In genomic region chr7:134134004-134134403, GRCh38 we compare ENCODE assay signal across 24 cellular contexts. TPM values are rescaled to one million over a fixed set of nuclear protein-coding genes. Genes with fewer than 3 reads are reported as not detected.
"Had no signal": no experiment of that assay in that cellular context is flagged by ENCODE, and none has a peak within 500 bp of the region (broad histone marks: within the 10 kb centered on the region; RNA-seq: fewer than 3 reads in every experiment).

No MANE protein-coding gene starts in this region.

- FAIRE-seq: colon, endothelial cell of umbilical vein, frontal cortex had no signal

- H3K36me3 Mint-ChIP-seq: immature natural killer cell, mesothelial cell of epicardium, naive B cell had no signal

- H3K27ac Mint-ChIP-seq: immature natural killer cell, mesothelial cell of epicardium had no signal

- H3K4me3 ChIP-seq: coronary artery, dorsolateral prefrontal cortex, esophagus muscularis mucosa, gastroesophageal sphincter, heart left ventricle, hepatocyte, left lung, lower lobe of right lung, mucosa of descending colon had no signal

- H3K27ac ChIP-seq: coronary artery, dorsolateral prefrontal cortex, esophagus muscularis mucosa, foreskin keratinocyte, gastroesophageal sphincter, heart left ventricle, hepatocyte, left lung, lower lobe of right lung had no signal

- H3K4me1 Mint-ChIP-seq: immature natural killer cell, mesothelial cell of epicardium had no signal

- H3K79me2 ChIP-seq: hepatocyte had no signal

- DNase-seq: dermis blood vessel endothelial cell; dorsolateral prefrontal cortex; effector CD4-positive, alpha-beta T cell; effector memory CD4-positive, alpha-beta T cell; foreskin keratinocyte; heart left ventricle; hypothalamus; immature natural killer cell; islet precursor cell; left cardiac atrium; left lung; left ventricle myocardium superior; lower lobe of right lung; mesenchymal stem cell; mucosa of descending colon; naive B cell had no signal

- H3K9me3 Mint-ChIP-seq: immature natural killer cell, mesothelial cell of epicardium, naive B cell had no signal

- H3K4me3 Mint-ChIP-seq: immature natural killer cell, mesothelial cell of epicardium, naive B cell had no signal

- H2AFZ ChIP-seq: hepatocyte had no signal

- H3K4me2 ChIP-seq: hepatocyte had no signal

- H3K27me3 ChIP-seq: dorsolateral prefrontal cortex, esophagus muscularis mucosa, gastroesophageal sphincter, left lung had no signal

- H3K4me1 ChIP-seq: esophagus muscularis mucosa, foreskin keratinocyte, gastroesophageal sphincter, heart left ventricle, left lung, lower lobe of right lung had no signal

- ATAC-seq: foreskin keratinocyte, gastroesophageal sphincter, heart left ventricle, left cardiac atrium, left lung, left ventricle myocardium superior, lower lobe of right lung, mucosa of descending colon had no signal

- H3K9me3 ChIP-seq: esophagus muscularis mucosa, gastroesophageal sphincter, left lung, lower lobe of right lung, mucosa of descending colon had no signal

- H3K36me3 ChIP-seq: esophagus muscularis mucosa, gastroesophageal sphincter, heart left ventricle, left lung, lower lobe of right lung had no signal

RNA-seq across cellular contexts. Expression of gene LRGUK, which starts 6.9 kb away (rescaled TPM):
- polyA plus RNA-seq: hepatocyte, immature natural killer cell had no signal
